ENCODE assay signal across 24 cellular contexts in genomic region chr10:79044036-79044664, GRCh38. TPM values are rescaled to one million over a fixed set of nuclear protein-coding genes. Genes with fewer than 3 reads are reported as not detected.
DNase-seq lines count a peak whose midpoint lies in the region; ATAC-seq and TF ChIP-seq lines count a peak whose summit lies in the region.
"Had no signal": no experiment of that assay in that cellular context is flagged by ENCODE, and none has a peak within 500 bp of the region (broad histone marks: within the 10 kb centered on the region; RNA-seq: fewer than 3 reads in every experiment).

No MANE protein-coding gene starts in this region.

- H3K27ac Mint-ChIP-seq in activated CD4-positive, alpha-beta T cell treated with anti-CD3 and anti-CD28 coated beads, Interleukin-2, amount 10 ng/mL, durations not matched to agents 7 days and 5 days = peak overlapping the region; percentile 43
- peak overlapping the region; percentile 46 for H3K27ac Mint-ChIP-seq in CD8-positive, alpha-beta T cell
- peak overlapping the region; percentile 73 for H3K27ac Mint-ChIP-seq in central memory CD8-positive, alpha-beta T cell (ENCODE audit: low read depth)
- H3K27ac Mint-ChIP-seq: activated CD8-positive, alpha-beta T cell treated with anti-CD3 and anti-CD28 coated beads for 36 hours; B cell; brain; IgD-negative memory B cell; nephron had no signal

- H3K36me3 Mint-ChIP-seq in activated CD4-positive, alpha-beta T cell treated with anti-CD3 and anti-CD28 coated beads, Interleukin-2, amount 10 ng/mL, durations not matched to agents 7 days and 5 days (ENCODE audit: low read depth) = peaks cover 1% of the 10 kb centered on the region
- H3K36me3 Mint-ChIP-seq in CD8-positive, alpha-beta T cell = no peaks in the 10 kb centered on the region
- peaks cover 4% of the 10 kb centered on the region for H3K36me3 Mint-ChIP-seq in central memory CD8-positive, alpha-beta T cell (ENCODE audit: insufficient read depth)
- H3K36me3 Mint-ChIP-seq: brain, IgD-negative memory B cell had no signal

- peaks cover 56% of the 10 kb centered on the region for H3K4me1 Mint-ChIP-seq in activated CD4-positive, alpha-beta T cell treated with anti-CD3 and anti-CD28 coated beads, Interleukin-2, amount 10 ng/mL, durations not matched to agents 7 days and 5 days
- H3K4me1 Mint-ChIP-seq in CD8-positive, alpha-beta T cell (ENCODE audit: low read depth) = peaks cover 44% of the 10 kb centered on the region
- peaks cover 19% of the 10 kb centered on the region for H3K4me1 Mint-ChIP-seq in central memory CD8-positive, alpha-beta T cell

- no peaks in the 10 kb centered on the region for H3K36me3 ChIP-seq in CD8-positive, alpha-beta T cell (ENCODE audit: insufficient read depth, low read length)
- H3K36me3 ChIP-seq: HAP-1, ovary had no signal

- H3K4me1 ChIP-seq in CD8-positive, alpha-beta T cell (ENCODE audit: insufficient read depth, low read length) = peaks cover 28% of the 10 kb centered on the region
- H3K4me1 ChIP-seq: HAP-1 had no signal

- intact Hi-C loops in CD8-positive, alpha-beta T cell (cut with DNase I, micrococcal nuclease) = no loop called here
- intact Hi-C loops in sciatic nerve (cut with DNase I) = no loop called here

- H3K4me3 ChIP-seq in CD8-positive, alpha-beta T cell (ENCODE audit: low read depth, low read length) = no peak overlapping the region
- H3K4me3 ChIP-seq: HAP-1, ovary had no signal

- no peaks in the 10 kb centered on the region for H3K27me3 ChIP-seq in CD8-positive, alpha-beta T cell (ENCODE audit: insufficient read depth, low read length)
- H3K27me3 ChIP-seq: ovary had no signal

- H3K9me3 ChIP-seq in CD8-positive, alpha-beta T cell (ENCODE audit: low read length) = no peaks in the 10 kb centered on the region
- H3K9me3 ChIP-seq: HAP-1, ovary had no signal

- TF ChIP-seq CTCF in CD8-positive, alpha-beta T cell (IDR thresholded peaks at IDR 0.05) = no peak

- H3K27me3 Mint-ChIP-seq in activated CD4-positive, alpha-beta T cell treated with anti-CD3 and anti-CD28 coated beads, Interleukin-2, amount 10 ng/mL, durations not matched to agents 7 days and 5 days = peaks cover 25% of the 10 kb centered on the region
- H3K27me3 Mint-ChIP-seq in CD8-positive, alpha-beta T cell (ENCODE audit: low read depth) = no peaks in the 10 kb centered on the region
- no peaks in the 10 kb centered on the region for H3K27me3 Mint-ChIP-seq in central memory CD8-positive, alpha-beta T cell
- H3K27me3 Mint-ChIP-seq: activated CD8-positive, alpha-beta T cell treated with anti-CD3 and anti-CD28 coated beads for 36 hours had no signal

- H3K27ac ChIP-seq in CD8-positive, alpha-beta T cell (ENCODE audit: low read depth, low read length) = no peak overlapping the region
- H3K27ac ChIP-seq: ovary had no signal

- CTCF ChIA-PET in activated CD4-positive, alpha-beta T cell treated with anti-CD3 and anti-CD28 coated beads, Interleukin-2, amount 10 ng/mL, durations not matched to agents 7 days and 5 days (lab: Charles Lee) = no interaction called here
- CTCF ChIA-PET in CD8-positive, alpha-beta T cell (lab: Charles Lee) = no interaction called here

- POLR2A ChIA-PET in activated CD4-positive, alpha-beta T cell treated with anti-CD3 and anti-CD28 coated beads, Interleukin-2, amount 10 ng/mL, durations not matched to agents 7 days and 5 days (lab: Charles Lee) = no interaction called here
- POLR2A ChIA-PET in CD8-positive, alpha-beta T cell (lab: Charles Lee) = no interaction called here

- no peak for ATAC-seq in CD8-positive, alpha-beta T cell
- no peak for ATAC-seq in central memory CD8-positive, alpha-beta T cell (replicated peaks; ENCODE audit: extremely low read depth, poor library complexity, severe bottlenecking)
- ATAC-seq in sciatic nerve (no peak), HG02798 (IDR thresholded peaks at IDR 0.05; ENCODE audit: poor library complexity, unreplicated experiment) (no peak), esophagus mucosa (no peak)
- ATAC-seq: activated CD8-positive, alpha-beta T cell treated with anti-CD3 and anti-CD28 coated beads for 36 hours; Right ventricle myocardium inferior had no signal

- no peak for DNase-seq in activated CD4-positive, alpha-beta T cell treated with anti-CD3 and anti-CD28 coated beads, Interleukin-2, amount 10 ng/mL, durations not matched to agents 7 days and 5 days
- DNase-seq in activated CD4-positive, alpha-beta T cell treated with anti-CD3 and anti-CD28 coated beads for 48 hours = no peak
- no peak for DNase-seq in CD8-positive, alpha-beta T cell
- DNase-seq in central memory CD8-positive, alpha-beta T cell (ENCODE audit: low spot score in 2 of 2) = no peak
- DNase-seq in sciatic nerve (ENCODE audit: low spot score) = peak; percentile 26
- DNase-seq in UCSD-AML1 (lab: John Stamatoyannopoulos, UW; ENCODE audit: unreplicated experiment) = no peak
- DNase-seq: activated CD8-positive, alpha-beta T cell treated with anti-CD3 and anti-CD28 coated beads for 36 hours; COR-L47; islet precursor cell; NCI-H2081; NCI-H446; NCI-H82; stimulated activated CD4-positive, alpha-beta T cell treated with anti-CD3 and anti-CD28 coated beads, Interleukin-2, amount 100 ng/mL, for 48 hours; T-helper 9 cell; trophoblast cell had no signal

- H3K4me3 Mint-ChIP-seq in activated CD4-positive, alpha-beta T cell treated with anti-CD3 and anti-CD28 coated beads, Interleukin-2, amount 10 ng/mL, durations not matched to agents 7 days and 5 days = no peak overlapping the region
- H3K4me3 Mint-ChIP-seq in CD8-positive, alpha-beta T cell = no peak overlapping the region
- H3K4me3 Mint-ChIP-seq in central memory CD8-positive, alpha-beta T cell = no peak overlapping the region
- H3K4me3 Mint-ChIP-seq: activated CD8-positive, alpha-beta T cell treated with anti-CD3 and anti-CD28 coated beads for 36 hours; B cell; brain; IgD-negative memory B cell; nephron had no signal

- no peaks in the 10 kb centered on the region for H3K9me3 Mint-ChIP-seq in activated CD4-positive, alpha-beta T cell treated with anti-CD3 and anti-CD28 coated beads, Interleukin-2, amount 10 ng/mL, durations not matched to agents 7 days and 5 days
- peaks cover 6% of the 10 kb centered on the region for H3K9me3 Mint-ChIP-seq in CD8-positive, alpha-beta T cell
- no peaks in the 10 kb centered on the region for H3K9me3 Mint-ChIP-seq in central memory CD8-positive, alpha-beta T cell
- H3K9me3 Mint-ChIP-seq: activated CD8-positive, alpha-beta T cell treated with anti-CD3 and anti-CD28 coated beads for 36 hours; IgD-negative memory B cell had no signal

RNA-seq across cellular contexts. Expression of gene ZMIZ1, which starts 24.6 kb away (rescaled TPM):
- 10 to 100 TPM; 27.8 to 31.5 TPM for total RNA-seq in activated CD4-positive, alpha-beta T cell treated with anti-CD3 and anti-CD28 coated beads, Interleukin-2, amount 10 ng/mL, durations not matched to agents 7 days and 5 days
- total RNA-seq in CD8-positive, alpha-beta T cell = 10 to 100 TPM; 10.1 to 10.8 TPM
- total RNA-seq in sciatic nerve (96.7 TPM), esophagus mucosa (43.8 TPM)
